8 cellular contexts compared by ENCODE assay signal in genomic region chr20:62861732-62862336, GRCh38. TPM values are rescaled to one million over a fixed set of nuclear protein-coding genes. Genes with fewer than 3 reads are reported as not detected.
A peak's percentile ranks its signal among the peaks of the same experiment; 100 is the strongest.
DNase-seq lines count a peak whose midpoint lies in the region; FAIRE-seq and TF ChIP-seq lines count a peak whose summit lies in the region.

Gene TCFL5 (minus strand): TSS chr20:62861822. CDS start chr20:62861670, 152 bp downstream.

- H3K4me1 ChIP-seq in HEK293 (ENCODE audit: control insufficient read depth, insufficient read depth, low read length) (no peaks in the 10 kb centered on the region), right atrium auricular region (peaks cover 0 to 12% of the 10 kb centered on the region in 2 donors)

- H3K9me3 Mint-ChIP-seq in T-helper 1 cell treated with Interleukin-12 subunit alpha and Interleukin-12 subunit beta and Interleukin-4 antibody, amounts not matched to agents 30 μg/mL and 1 μg/mL, for 36 hours, result no peaks in the 10 kb centered on the region

- H3K36me3 ChIP-seq in HEK293 (ENCODE audit: control insufficient read depth in 2 of 2, insufficient read depth in 1 of 2, low read length in 2 of 2) (peaks cover 0 to 25% of the 10 kb centered on the region in 2 experiments; a peak in 1 of 3 replicates), right atrium auricular region (peaks cover 5% of the 10 kb centered on the region)

- H3K27ac ChIP-seq in HEK293 (ENCODE audit: extremely low read depth, low read depth, low read length) (peak within 1 kb of the TSS; percentile 74; the same call in 1 of the 2 replicates), right atrium auricular region (peak within 1 kb of the TSS; percentile 35 to 69)

- peak; percentile 86 for DNase-seq in ELR (ENCODE audit: low read depth)
- peak; percentile 89 for DNase-seq in NB4 (ENCODE audit: low read depth)
- peak; percentile 76 for DNase-seq in amniotic stem cell (lab: John Stamatoyannopoulos, UW)
- peak; percentile 88 for DNase-seq in right atrium auricular region (ENCODE audit: low spot score)
- peak; percentile 86 for DNase-seq in putamen (ENCODE audit: low spot score)
- DNase-seq in urothelium cell line (ENCODE audit: low spot score), result peak; percentile 99

- no peak for TF ChIP-seq CTCF in HEK293 (tag by site-specific recombination; IDR thresholded peaks at IDR 0.05)
- TF ChIP-seq CTCF in NB4 (IDR thresholded peaks at IDR 0.05; ENCODE audit: low read depth, low read length), result no peak
- no peak for TF ChIP-seq CTCF in right atrium auricular region (IDR thresholded peaks at IDR 0.05)

- peak; percentile 96 for FAIRE-seq in urothelium cell line (lab: Jason Lieb, UNC)

- peak within 1 kb of the TSS; percentile 61 for H3K4me3 ChIP-seq in HEK293 (ENCODE audit: low read depth, low read length)
- H3K4me3 ChIP-seq in NB4 (ENCODE audit: low read depth, low read length), result peak within 1 kb of the TSS; percentile 67
- peak within 1 kb of the TSS; percentile 35 to 46 for H3K4me3 ChIP-seq in right atrium auricular region

- peaks cover 12% of the 10 kb centered on the region for H3K4me1 Mint-ChIP-seq in T-helper 1 cell treated with Interleukin-12 subunit alpha and Interleukin-12 subunit beta and Interleukin-4 antibody, amounts not matched to agents 30 μg/mL and 1 μg/mL, for 36 hours (ENCODE audit: low read depth)

- CTCF ChIA-PET in HEK293 (lab: Yijun Ruan, JAX), result interaction anchor here (0.6 kb wide), 1 partner anchor 30 kb away, joined by 4 read pairs; no protein-coding TSS in a partner anchor

- no peaks in the 10 kb centered on the region for H3K9me3 ChIP-seq in HEK293 (ENCODE audit: control insufficient read depth, insufficient read depth, low read depth, low read length)
- H3K9me3 ChIP-seq in right atrium auricular region, result no peaks in the 10 kb centered on the region

- peak within 1 kb of the TSS; percentile 45 for H3K4me3 Mint-ChIP-seq in T-helper 1 cell treated with Interleukin-12 subunit alpha and Interleukin-12 subunit beta and Interleukin-4 antibody, amounts not matched to agents 30 μg/mL and 1 μg/mL, for 36 hours

- H3K27me3 ChIP-seq in right atrium auricular region, result no peaks in the 10 kb centered on the region

- peaks cover 3% of the 10 kb centered on the region for H3K36me3 Mint-ChIP-seq in T-helper 1 cell treated with Interleukin-12 subunit alpha and Interleukin-12 subunit beta and Interleukin-4 antibody, amounts not matched to agents 30 μg/mL and 1 μg/mL, for 36 hours (ENCODE audit: low read depth)

- peaks cover 31% of the 10 kb centered on the region for H3K27me3 Mint-ChIP-seq in T-helper 1 cell treated with Interleukin-12 subunit alpha and Interleukin-12 subunit beta and Interleukin-4 antibody, amounts not matched to agents 30 μg/mL and 1 μg/mL, for 36 hours (ENCODE audit: low read depth)

- POLR2A ChIA-PET in HEK293 (lab: Yijun Ruan, JAX), result interaction anchor here (0.6 to 1.3 kb wide), 7 partner anchors 12 to 537 kb away, joined by 3 to 7 read pairs (median 4); partner anchors contain the start of gene MRGBP

- TF ChIP-seq POLR2A in NB4 (IDR thresholded peaks at IDR 0.05; ENCODE audit: extremely low read depth, insufficient read length), result peak; percentile 47

- peak within 1 kb of the TSS; percentile 62 for H3K27ac Mint-ChIP-seq in T-helper 1 cell treated with Interleukin-12 subunit alpha and Interleukin-12 subunit beta and Interleukin-4 antibody, amounts not matched to agents 30 μg/mL and 1 μg/mL, for 36 hours

TF ChIP-seq in HEK293, 187 proteins besides CTCF, POLR2A, EP300 and RAD21 (continues in another document):
- TF ChIP-seq ZNF571 (tag by site-specific recombination; IDR thresholded peaks at IDR 0.05) (no peak), ZNF280D (tag by site-specific recombination; IDR thresholded peaks at IDR 0.05) (no peak), ATF2 (tag by site-specific recombination; IDR thresholded peaks at IDR 0.05; ENCODE audit: low read depth) (no peak), ZNF561 (tag by site-specific recombination; IDR thresholded peaks at IDR 0.05; ENCODE audit: borderline replicate concordance) (peak; percentile 79; the same call in 1 of the 2 replicates), ZNF138 (tag by site-specific recombination; IDR thresholded peaks at IDR 0.05; ENCODE audit: borderline replicate concordance) (no peak), OSR2 (tag by site-specific recombination; IDR thresholded peaks at IDR 0.05) (peak; percentile 23; the same call in 1 of the 2 replicates), ZNF423 (tag by site-specific recombination; IDR thresholded peaks at IDR 0.05) (peak; percentile 99), ZNF664 (tag by site-specific recombination; IDR thresholded peaks at IDR 0.05) (no peak), KLF10 (tag by site-specific recombination; IDR thresholded peaks at IDR 0.05) (peak; percentile 56; the same call in 1 of the 2 replicates), OVOL3 (tag by site-specific recombination; IDR thresholded peaks at IDR 0.05) (no peak), ZNF658 (tag by site-specific recombination; IDR thresholded peaks at IDR 0.05) (no peak), KLF1 (tag by site-specific recombination; IDR thresholded peaks at IDR 0.05) (peak; percentile 87), KLF9 (tag by site-specific recombination; IDR thresholded peaks at IDR 0.05; ENCODE audit: low read depth) (peak; percentile 93), ZNF366 (tag by site-specific recombination; conservative IDR thresholded peaks at IDR 0.05) (no peak), ZNF777 (tag by site-specific recombination; IDR thresholded peaks at IDR 0.05; ENCODE audit: borderline replicate concordance) (no peak), ZNF121 (tag by site-specific recombination; IDR thresholded peaks at IDR 0.05) (no peak), PBX3 (CRISPR knock-in tag; IDR thresholded peaks at IDR 0.05) (0 out of 2 replicates have a peak, but pooled peaks have one; percentile 29), ZNF629 (tag by site-specific recombination; IDR thresholded peaks at IDR 0.05) (peak; percentile 54; the same call in 1 of the 2 replicates), ZNF354C (tag by site-specific recombination; IDR thresholded peaks at IDR 0.05; ENCODE audit: borderline replicate concordance, low read depth) (no peak), ZBTB8A (tag by site-specific recombination; IDR thresholded peaks at IDR 0.05) (peak; percentile 66), SP3 (tag by site-specific recombination; IDR thresholded peaks at IDR 0.05) (peak; percentile 83), ZNF175 (tag by site-specific recombination; IDR thresholded peaks at IDR 0.05) (no peak), ZNF585B (tag by site-specific recombination; IDR thresholded peaks at IDR 0.05) (no peak), REPIN1 (tag by site-specific recombination; IDR thresholded peaks at IDR 0.05; ENCODE audit: low read depth) (no peak)

RNA-seq across cellular contexts. Expression of gene TCFL5, which starts in this region (rescaled TPM):
- total RNA-seq in right atrium auricular region, result 1 to 10 TPM; 4.8 to 6.4 TPM

Comparison
In these comparisons a context has a peak if more than half of its experiments do, and no peak if none do; other contexts are left out.
1. Peak in every context shown above with its lines: DNase-seq, H3K4me3 ChIP-seq and H3K27ac ChIP-seq.